ENCODE assay signal across 28 cellular contexts in genomic region chr7:19575909-19576557, GRCh38.
"Had no signal": no experiment of that assay in that cellular context is flagged by ENCODE, and none has a peak within 500 bp of the region (broad histone marks: within the 10 kb centered on the region; RNA-seq: fewer than 3 reads in every experiment).

No MANE protein-coding gene starts in this region.

- H3K9me3 ChIP-seq: ascending aorta, MG63, SJCRH30 had no signal

- H3K4me1 ChIP-seq: ascending aorta, SJCRH30 had no signal

- ATAC-seq: activated CD8-positive, alpha-beta T cell treated with anti-CD3 and anti-CD28 coated beads for 36 hours had no signal

- H3K27me3 ChIP-seq: ascending aorta, MG63, SJCRH30 had no signal

- H3K27ac ChIP-seq: ascending aorta, PC-9, SJCRH30, SK-N-MC, WERI-Rb-1 had no signal

- H3K36me3 ChIP-seq: ascending aorta, MG63, SJCRH30, WERI-Rb-1 had no signal

- H3K4me3 ChIP-seq: ascending aorta, MG63, PC-9, SJCRH30, SK-N-MC had no signal

- DNase-seq: activated CD4-positive, alpha-beta T cell treated with anti-CD3 and anti-CD28 coated beads, Interleukin-2, amount 10 ng/mL, durations not matched to agents 24 days and 14 days; activated CD4-positive, alpha-beta T cell treated with anti-CD3 and anti-CD28 coated beads, Interleukin-2, amount 50 U/mL, for 4 hours; activated CD4-positive, CD25-positive, alpha-beta regulatory T cell; activated CD8-positive, alpha-beta T cell treated with anti-CD3 and anti-CD28 coated beads for 36 hours; activated gamma-delta T cell; activated naive CD4-positive, alpha-beta T cell treated with Interleukin-2 at 50 U/mL for 16 hours; activated naive CD8-positive, alpha-beta T cell treated with anti-CD3 and anti-CD28 coated beads, Interleukin-2, amount 10 ng/mL, durations not matched to agents 7 days and 5 days; activated T-cell treated with anti-CD3 and anti-CD28 coated beads, Interleukin-2, amount 50 U/mL, for 1 hour; amygdala; central memory CD4-positive, alpha-beta T cell; Kasumi-1; KG1; MG63; NCI-H1048; NCI-H1436 treated with DMSO at 0.1 percent for 48 hours; NCI-H1694 treated with DMSO at 0.1 percent for 48 hours; NCI-H2029; NCI-H345; NCI-H524 treated with DMSO at 0.1 percent for 48 hours; NCI-H748 treated with DMSO at 0.1 percent for 48 hours; NK-92 treated with Interleukin-12 subunit alpha and Interleukin-12 subunit beta, amount 100 ng/mL, for 24 hours; PC-9; SHP77; SJCRH30; T1000; WERI-Rb-1 had no signal
